In genomic region chr2:128628996-128629395, GRCh38 we compare ENCODE assay signal across 20 cellular contexts.
A peak's percentile ranks its signal among the peaks of the same experiment; 100 is the strongest.
DNase-seq lines count a peak whose midpoint lies in the region; ATAC-seq, FAIRE-seq and TF ChIP-seq lines count a peak whose summit lies in the region.
"Had no signal": no experiment of that assay in that cellular context is flagged by ENCODE, and none has a peak within 500 bp of the region (broad histone marks: within the 10 kb centered on the region; RNA-seq: fewer than 3 reads in every experiment).

No MANE protein-coding gene starts in this region.

- peak; percentile 21 for DNase-seq in activated effector memory CD4-positive, alpha-beta T cell treated with anti-CD3 and anti-CD28 coated beads, Interleukin-2, amount 50 U/mL, for 16 hours
- no peak for DNase-seq in activated effector memory CD4-positive, alpha-beta T cell treated with Interleukin-2 at 50 U/mL for 16 hours
- DNase-seq in ecto neural progenitor cell (ENCODE audit: low spot score) (peak; percentile 17), sigmoid colon (peak; percentile 18), GM12891 (ENCODE audit: insufficient read length, low spot score) (no peak)
- DNase-seq in stimulated activated CD4-positive, alpha-beta T cell treated with anti-CD3 and anti-CD28 coated beads, Interleukin-15, amount 100 ng/mL, for 24 hours, result no peak
- DNase-seq: DMS53, GDM1, NCI-H1105, NCI-H1694 treated with DMSO at 0.1 percent for 48 hours, NCI-H2081 treated with DMSO at 0.1 percent for 48 hours, NCI-H446, NCI-H526 treated with DMSO at 0.1 percent for 48 hours, PC-3, Right ventricle myocardium superior had no signal

- no peaks in the 10 kb centered on the region for H3K27me3 ChIP-seq in sigmoid colon

- no peak overlapping the region for H3K4me3 ChIP-seq in sigmoid colon
- H3K4me3 ChIP-seq: A549 had no signal

- H3K4me1 ChIP-seq in sigmoid colon, result no peaks in the 10 kb centered on the region
- H3K4me1 ChIP-seq: A549 had no signal

- intact Hi-C loops in sigmoid colon (cut with DNase I), result no loop called here

- no peak for TF ChIP-seq CTCF in sigmoid colon (IDR thresholded peaks at IDR 0.05)

- FAIRE-seq in GM12891 (lab: Jason Lieb, UNC), result no peak
- FAIRE-seq: A549, D721Med, GM19239, H54 had no signal

- WGBS in sigmoid colon, 2 donors, result 59 to 77% methylated on average over 6 of the region's 6 CpGs

- no peak overlapping the region for H3K27ac ChIP-seq in sigmoid colon
- H3K27ac ChIP-seq: A549 had no signal

- TF ChIP-seq EP300 in sigmoid colon (IDR thresholded peaks at IDR 0.05), result no peak

- H3K36me3 ChIP-seq in sigmoid colon, result no peaks in the 10 kb centered on the region

- ATAC-seq in GM19455 (IDR thresholded peaks at IDR 0.05; ENCODE audit: unreplicated experiment), result no peak
- ATAC-seq: A549, PC-3 had no signal

- H3K9me3 ChIP-seq in sigmoid colon, result no peaks in the 10 kb centered on the region
- H3K9me3 ChIP-seq: A549 had no signal

- TF ChIP-seq POLR2A in sigmoid colon (IDR thresholded peaks at IDR 0.05), result no peak
- no peak for TF ChIP-seq POLR2A in GM12891 (IDR thresholded peaks at IDR 0.05; ENCODE audit: low read depth, low read length)

TF ChIP-seq in GM12891, 5 proteins besides CTCF, POLR2A, EP300 and RAD21:
- TF ChIP-seq SPI1 (IDR thresholded peaks at IDR 0.05; ENCODE audit: low read depth, low read length), result no peak
- TF ChIP-seq TAF1 (IDR thresholded peaks at IDR 0.05; ENCODE audit: low read depth, low read length), result no peak
- TF ChIP-seq PAX5 (IDR thresholded peaks at IDR 0.05; ENCODE audit: insufficient read depth, low read length, severe bottlenecking), result no peak
- TF ChIP-seq POU2F2 (IDR thresholded peaks at IDR 0.05; ENCODE audit: low read depth, low read length), result no peak
- TF ChIP-seq POLR2AphosphoS5 (IDR thresholded peaks at IDR 0.05; ENCODE audit: low read depth, low read length), result no peak

Comparison
In these comparisons a context has a peak if more than half of its experiments do, and no peak if none do; other contexts are left out.
1. DNase-seq: peak in activated effector memory CD4-positive, alpha-beta T cell treated with anti-CD3 and anti-CD28 coated beads, Interleukin-2, amount 50 U/mL, for 16 hours (single experiment), ecto neural progenitor cell (single experiment) and sigmoid colon (single experiment); none in activated effector memory CD4-positive, alpha-beta T cell treated with Interleukin-2 at 50 U/mL for 16 hours (single experiment), GM12891 (single experiment) and stimulated activated CD4-positive, alpha-beta T cell treated with anti-CD3 and anti-CD28 coated beads, Interleukin-15, amount 100 ng/mL, for 24 hours (single experiment).